15 cellular contexts compared by ENCODE assay signal in genomic region chr15:49964071-49964470, GRCh38.
DNase-seq lines count a peak whose midpoint lies in the region; ATAC-seq and TF ChIP-seq lines count a peak whose summit lies in the region.
"Had no signal": no experiment of that assay in that cellular context is flagged by ENCODE, and none has a peak within 500 bp of the region (broad histone marks: within the 10 kb centered on the region; RNA-seq: fewer than 3 reads in every experiment).

No MANE protein-coding gene starts in this region.

- no peaks in the 10 kb centered on the region for H3K4me1 ChIP-seq in neutrophil (ENCODE audit: control insufficient read depth in 1 of 2, insufficient read depth in 1 of 2, low read depth in 1 of 2, low read length in 1 of 2)

- no peaks in the 10 kb centered on the region for H3K27me3 Mint-ChIP-seq in natural killer cell (ENCODE audit: low read depth in 2 of 2)
- no peaks in the 10 kb centered on the region for H3K27me3 Mint-ChIP-seq in natural killer cell treated with Interleukin-12 subunit alpha and Interleukin-12 subunit beta and Interleukin-15 and Interleukin-18, amount 100 ng/mL, for 72 hours

- DNase-seq in natural killer cell (no peak), kidney glomerular epithelial cell (lab: John Stamatoyannopoulos, UW) (peak; percentile 8), amniotic stem cell (lab: John Stamatoyannopoulos, UW) (no peak), putamen (ENCODE audit: low spot score) (no peak), C1 segment of cervical spinal cord (lab: John Stamatoyannopoulos, UW) (no peak)
- no peak for DNase-seq in natural killer cell treated with Interleukin-12 subunit alpha and Interleukin-12 subunit beta and Interleukin-15 and Interleukin-18, amount 100 ng/mL, for 72 hours (ENCODE audit: low spot score)
- DNase-seq in activated CD8-positive, alpha-beta memory T cell treated with anti-CD3 and anti-CD28 coated beads, Interleukin-2, amount 50 U/mL, for 4 hours = no peak
- DNase-seq: CD8-positive, alpha-beta memory T cell; DMS 273 treated with DMSO at 0.1 percent for 48 hours; GOT3; H9 had no signal

- H3K27ac Mint-ChIP-seq in natural killer cell = peak overlapping the region; percentile 35 to 65
- peak overlapping the region in 1 of 2 donors; percentile 1 for H3K27ac Mint-ChIP-seq in natural killer cell treated with Interleukin-12 subunit alpha and Interleukin-12 subunit beta and Interleukin-15 and Interleukin-18, amount 100 ng/mL, for 72 hours
- H3K27ac Mint-ChIP-seq: CD8-positive, alpha-beta memory T cell; H9 had no signal

- peak overlapping the region; percentile 63 for H3K27ac ChIP-seq in neutrophil
- H3K27ac ChIP-seq: 22Rv1 had no signal

- peaks cover 2 to 5% of the 10 kb centered on the region in 2 donors for H3K9me3 Mint-ChIP-seq in natural killer cell
- peaks cover 4% of the 10 kb centered on the region for H3K9me3 Mint-ChIP-seq in natural killer cell treated with Interleukin-12 subunit alpha and Interleukin-12 subunit beta and Interleukin-15 and Interleukin-18, amount 100 ng/mL, for 72 hours

- H3K27me3 ChIP-seq in neutrophil = no peaks in the 10 kb centered on the region

- intact Hi-C loops in natural killer cell (cut with micrococcal nuclease) = no loop called here

- TF ChIP-seq CTCF in natural killer cell (IDR thresholded peaks at IDR 0.05) (no peak), neutrophil (IDR thresholded peaks at IDR 0.05) (no peak)

- no peak overlapping the region for H3K4me3 ChIP-seq in neutrophil (ENCODE audit: low read depth in 1 of 2, low read length in 1 of 2)
- H3K4me3 ChIP-seq: GM12878 had no signal

- H3K4me3 Mint-ChIP-seq in natural killer cell = no peak overlapping the region
- H3K4me3 Mint-ChIP-seq in natural killer cell treated with Interleukin-12 subunit alpha and Interleukin-12 subunit beta and Interleukin-15 and Interleukin-18, amount 100 ng/mL, for 72 hours = no peak overlapping the region
- H3K4me3 Mint-ChIP-seq: CD8-positive, alpha-beta memory T cell; H9 had no signal

- H3K36me3 ChIP-seq in neutrophil = peaks cover 12% of the 10 kb centered on the region

- H3K9me3 ChIP-seq in neutrophil = no peaks in the 10 kb centered on the region

- H3K36me3 Mint-ChIP-seq in natural killer cell = peaks cover 29% of the 10 kb centered on the region
- peaks cover 50% of the 10 kb centered on the region for H3K36me3 Mint-ChIP-seq in natural killer cell treated with Interleukin-12 subunit alpha and Interleukin-12 subunit beta and Interleukin-15 and Interleukin-18, amount 100 ng/mL, for 72 hours
- H3K36me3 Mint-ChIP-seq: CD8-positive, alpha-beta memory T cell had no signal

- peaks cover 27 to 41% of the 10 kb centered on the region in 2 donors for H3K4me1 Mint-ChIP-seq in natural killer cell
- H3K4me1 Mint-ChIP-seq in natural killer cell treated with Interleukin-12 subunit alpha and Interleukin-12 subunit beta and Interleukin-15 and Interleukin-18, amount 100 ng/mL, for 72 hours (ENCODE audit: low read depth in 2 of 2) = peaks cover 27 to 39% of the 10 kb centered on the region in 2 donors
- H3K4me1 Mint-ChIP-seq: CD8-positive, alpha-beta memory T cell had no signal

- no peak for ATAC-seq in natural killer cell
- no peak for ATAC-seq in natural killer cell treated with Interleukin-12 subunit alpha and Interleukin-12 subunit beta and Interleukin-15 and Interleukin-18, amount 100 ng/mL, for 72 hours
- ATAC-seq: GM12878, HepG2 had no signal
